In the genomic region with DNA sequence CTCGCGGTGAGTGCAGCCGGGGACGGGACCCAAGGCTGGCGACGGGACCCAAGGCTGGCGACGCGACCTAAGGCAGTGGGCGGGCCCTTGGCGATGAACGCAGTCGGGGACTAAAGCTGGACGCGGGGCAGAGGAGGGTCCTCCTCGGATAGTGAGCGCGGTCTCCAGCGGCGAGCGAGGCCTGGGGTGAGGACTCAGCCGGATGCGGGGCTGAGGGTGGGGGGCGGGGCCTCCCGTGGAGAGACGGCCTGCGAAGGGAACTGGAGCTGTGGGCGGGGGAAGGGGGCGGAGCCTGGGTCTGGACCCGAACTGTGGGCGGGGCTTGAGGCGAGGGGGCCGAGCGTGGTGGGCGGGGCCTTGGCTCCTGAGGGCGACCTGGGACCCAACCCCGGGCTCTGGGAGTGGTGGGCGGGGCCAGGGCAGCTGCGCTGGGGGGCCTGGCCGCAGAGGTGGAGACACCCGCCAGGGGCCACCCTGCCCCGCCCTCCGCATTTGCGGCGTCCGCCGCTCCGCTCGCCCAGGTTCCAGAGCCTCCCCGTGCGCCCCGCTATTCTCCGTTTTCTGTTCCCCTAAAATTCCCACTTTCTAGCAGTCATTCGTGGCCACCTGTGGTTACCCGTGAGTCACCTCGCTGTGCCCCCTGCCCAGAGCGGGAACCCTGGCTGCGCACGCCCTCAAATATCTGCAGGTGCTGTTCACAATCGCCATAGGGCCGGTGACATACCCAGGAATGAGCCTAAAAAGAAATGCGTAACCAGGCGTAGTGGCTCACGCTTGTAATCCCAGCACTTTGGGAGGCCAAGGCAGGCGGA, we compare ENCODE assay signal across 1 cellular context.
TF ChIP-seq lines count a peak whose summit lies in the region.

No MANE protein-coding gene starts in this region.

TF ChIP-seq in K562, 482 proteins besides CTCF, POLR2A, EP300 and RAD21 (continued from another document and continues in another):
- TF ChIP-seq, protein P1, sequence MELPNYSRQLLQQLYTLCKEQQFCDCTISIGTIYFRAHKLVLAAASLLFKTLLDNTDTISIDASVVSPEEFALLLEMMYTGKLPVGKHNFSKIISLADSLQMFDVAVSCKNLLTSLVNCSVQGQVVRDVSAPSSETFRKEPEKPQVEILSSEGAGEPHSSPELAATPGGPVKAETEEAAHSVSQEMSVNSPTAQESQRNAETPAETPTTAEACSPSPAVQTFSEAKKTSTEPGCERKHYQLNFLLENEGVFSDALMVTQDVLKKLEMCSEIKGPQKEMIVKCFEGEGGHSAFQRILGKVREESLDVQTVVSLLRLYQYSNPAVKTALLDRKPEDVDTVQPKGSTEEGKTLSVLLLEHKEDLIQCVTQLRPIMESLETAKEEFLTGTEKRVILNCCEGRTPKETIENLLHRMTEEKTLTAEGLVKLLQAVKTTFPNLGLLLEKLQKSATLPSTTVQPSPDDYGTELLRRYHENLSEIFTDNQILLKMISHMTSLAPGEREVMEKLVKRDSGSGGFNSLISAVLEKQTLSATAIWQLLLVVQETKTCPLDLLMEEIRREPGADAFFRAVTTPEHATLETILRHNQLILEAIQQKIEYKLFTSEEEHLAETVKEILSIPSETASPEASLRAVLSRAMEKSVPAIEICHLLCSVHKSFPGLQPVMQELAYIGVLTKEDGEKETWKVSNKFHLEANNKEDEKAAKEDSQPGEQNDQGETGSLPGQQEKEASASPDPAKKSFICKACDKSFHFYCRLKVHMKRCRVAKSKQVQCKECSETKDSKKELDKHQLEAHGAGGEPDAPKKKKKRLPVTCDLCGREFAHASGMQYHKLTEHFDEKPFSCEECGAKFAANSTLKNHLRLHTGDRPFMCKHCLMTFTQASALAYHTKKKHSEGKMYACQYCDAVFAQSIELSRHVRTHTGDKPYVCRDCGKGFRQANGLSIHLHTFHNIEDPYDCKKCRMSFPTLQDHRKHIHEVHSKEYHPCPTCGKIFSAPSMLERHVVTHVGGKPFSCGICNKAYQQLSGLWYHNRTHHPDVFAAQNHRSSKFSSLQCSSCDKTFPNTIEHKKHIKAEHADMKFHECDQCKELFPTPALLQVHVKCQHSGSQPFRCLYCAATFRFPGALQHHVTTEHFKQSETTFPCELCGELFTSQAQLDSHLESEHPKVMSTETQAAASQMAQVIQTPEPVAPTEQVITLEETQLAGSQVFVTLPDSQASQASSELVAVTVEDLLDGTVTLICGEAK (IDR thresholded peaks at IDR 0.05): peak; percentile 32; the same call in 1 of the 2 replicates
- TF ChIP-seq, protein P1 (CRISPR knock-in tag; IDR thresholded peaks at IDR 0.05): no peak
- no peak for TF ChIP-seq GABPB2 (CRISPR knock-in tag; conservative IDR thresholded peaks at IDR 0.05)
- TF ChIP-seq, protein P2, sequence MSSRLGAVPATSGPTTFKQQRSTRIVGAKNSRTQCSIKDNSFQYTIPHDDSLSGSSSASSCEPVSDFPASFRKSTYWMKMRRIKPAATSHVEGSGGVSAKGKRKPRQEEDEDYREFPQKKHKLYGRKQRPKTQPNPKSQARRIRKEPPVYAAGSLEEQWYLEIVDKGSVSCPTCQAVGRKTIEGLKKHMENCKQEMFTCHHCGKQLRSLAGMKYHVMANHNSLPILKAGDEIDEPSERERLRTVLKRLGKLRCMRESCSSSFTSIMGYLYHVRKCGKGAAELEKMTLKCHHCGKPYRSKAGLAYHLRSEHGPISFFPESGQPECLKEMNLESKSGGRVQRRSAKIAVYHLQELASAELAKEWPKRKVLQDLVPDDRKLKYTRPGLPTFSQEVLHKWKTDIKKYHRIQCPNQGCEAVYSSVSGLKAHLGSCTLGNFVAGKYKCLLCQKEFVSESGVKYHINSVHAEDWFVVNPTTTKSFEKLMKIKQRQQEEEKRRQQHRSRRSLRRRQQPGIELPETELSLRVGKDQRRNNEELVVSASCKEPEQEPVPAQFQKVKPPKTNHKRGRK (tag; IDR thresholded peaks at IDR 0.05): no peak
- TF ChIP-seq, protein P3, sequence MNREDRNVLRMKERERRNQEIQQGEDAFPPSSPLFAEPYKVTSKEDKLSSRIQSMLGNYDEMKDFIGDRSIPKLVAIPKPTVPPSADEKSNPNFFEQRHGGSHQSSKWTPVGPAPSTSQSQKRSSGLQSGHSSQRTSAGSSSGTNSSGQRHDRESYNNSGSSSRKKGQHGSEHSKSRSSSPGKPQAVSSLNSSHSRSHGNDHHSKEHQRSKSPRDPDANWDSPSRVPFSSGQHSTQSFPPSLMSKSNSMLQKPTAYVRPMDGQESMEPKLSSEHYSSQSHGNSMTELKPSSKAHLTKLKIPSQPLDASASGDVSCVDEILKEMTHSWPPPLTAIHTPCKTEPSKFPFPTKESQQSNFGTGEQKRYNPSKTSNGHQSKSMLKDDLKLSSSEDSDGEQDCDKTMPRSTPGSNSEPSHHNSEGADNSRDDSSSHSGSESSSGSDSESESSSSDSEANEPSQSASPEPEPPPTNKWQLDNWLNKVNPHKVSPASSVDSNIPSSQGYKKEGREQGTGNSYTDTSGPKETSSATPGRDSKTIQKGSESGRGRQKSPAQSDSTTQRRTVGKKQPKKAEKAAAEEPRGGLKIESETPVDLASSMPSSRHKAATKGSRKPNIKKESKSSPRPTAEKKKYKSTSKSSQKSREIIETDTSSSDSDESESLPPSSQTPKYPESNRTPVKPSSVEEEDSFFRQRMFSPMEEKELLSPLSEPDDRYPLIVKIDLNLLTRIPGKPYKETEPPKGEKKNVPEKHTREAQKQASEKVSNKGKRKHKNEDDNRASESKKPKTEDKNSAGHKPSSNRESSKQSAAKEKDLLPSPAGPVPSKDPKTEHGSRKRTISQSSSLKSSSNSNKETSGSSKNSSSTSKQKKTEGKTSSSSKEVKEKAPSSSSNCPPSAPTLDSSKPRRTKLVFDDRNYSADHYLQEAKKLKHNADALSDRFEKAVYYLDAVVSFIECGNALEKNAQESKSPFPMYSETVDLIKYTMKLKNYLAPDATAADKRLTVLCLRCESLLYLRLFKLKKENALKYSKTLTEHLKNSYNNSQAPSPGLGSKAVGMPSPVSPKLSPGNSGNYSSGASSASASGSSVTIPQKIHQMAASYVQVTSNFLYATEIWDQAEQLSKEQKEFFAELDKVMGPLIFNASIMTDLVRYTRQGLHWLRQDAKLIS (CRISPR knock-in tag; IDR thresholded peaks at IDR 0.05): peak; percentile 36; the same call in 1 of the 2 replicates
- TF ChIP-seq GATAD2A (IDR thresholded peaks at IDR 0.05): no peak
- no peak for TF ChIP-seq KLF10 (CRISPR knock-in tag; IDR thresholded peaks at IDR 0.05)
- TF ChIP-seq POLR3G (IDR thresholded peaks at IDR 0.05; ENCODE audit: extremely low read depth, insufficient read length, insufficient replicate concordance): no peak
- peak; percentile 25; the same call in 1 of the 2 replicates for TF ChIP-seq EGR1 (conservative IDR thresholded peaks at IDR 0.05)
- peak; percentile 82 to 83 for TF ChIP-seq NRF1 (conservative IDR thresholded peaks at IDR 0.05 in 1 of 2, IDR thresholded peaks at IDR 0.05 in 1 of 2)
- no peak for TF ChIP-seq SMARCE1 (IDR thresholded peaks at IDR 0.05)
- TF ChIP-seq, protein P4, sequence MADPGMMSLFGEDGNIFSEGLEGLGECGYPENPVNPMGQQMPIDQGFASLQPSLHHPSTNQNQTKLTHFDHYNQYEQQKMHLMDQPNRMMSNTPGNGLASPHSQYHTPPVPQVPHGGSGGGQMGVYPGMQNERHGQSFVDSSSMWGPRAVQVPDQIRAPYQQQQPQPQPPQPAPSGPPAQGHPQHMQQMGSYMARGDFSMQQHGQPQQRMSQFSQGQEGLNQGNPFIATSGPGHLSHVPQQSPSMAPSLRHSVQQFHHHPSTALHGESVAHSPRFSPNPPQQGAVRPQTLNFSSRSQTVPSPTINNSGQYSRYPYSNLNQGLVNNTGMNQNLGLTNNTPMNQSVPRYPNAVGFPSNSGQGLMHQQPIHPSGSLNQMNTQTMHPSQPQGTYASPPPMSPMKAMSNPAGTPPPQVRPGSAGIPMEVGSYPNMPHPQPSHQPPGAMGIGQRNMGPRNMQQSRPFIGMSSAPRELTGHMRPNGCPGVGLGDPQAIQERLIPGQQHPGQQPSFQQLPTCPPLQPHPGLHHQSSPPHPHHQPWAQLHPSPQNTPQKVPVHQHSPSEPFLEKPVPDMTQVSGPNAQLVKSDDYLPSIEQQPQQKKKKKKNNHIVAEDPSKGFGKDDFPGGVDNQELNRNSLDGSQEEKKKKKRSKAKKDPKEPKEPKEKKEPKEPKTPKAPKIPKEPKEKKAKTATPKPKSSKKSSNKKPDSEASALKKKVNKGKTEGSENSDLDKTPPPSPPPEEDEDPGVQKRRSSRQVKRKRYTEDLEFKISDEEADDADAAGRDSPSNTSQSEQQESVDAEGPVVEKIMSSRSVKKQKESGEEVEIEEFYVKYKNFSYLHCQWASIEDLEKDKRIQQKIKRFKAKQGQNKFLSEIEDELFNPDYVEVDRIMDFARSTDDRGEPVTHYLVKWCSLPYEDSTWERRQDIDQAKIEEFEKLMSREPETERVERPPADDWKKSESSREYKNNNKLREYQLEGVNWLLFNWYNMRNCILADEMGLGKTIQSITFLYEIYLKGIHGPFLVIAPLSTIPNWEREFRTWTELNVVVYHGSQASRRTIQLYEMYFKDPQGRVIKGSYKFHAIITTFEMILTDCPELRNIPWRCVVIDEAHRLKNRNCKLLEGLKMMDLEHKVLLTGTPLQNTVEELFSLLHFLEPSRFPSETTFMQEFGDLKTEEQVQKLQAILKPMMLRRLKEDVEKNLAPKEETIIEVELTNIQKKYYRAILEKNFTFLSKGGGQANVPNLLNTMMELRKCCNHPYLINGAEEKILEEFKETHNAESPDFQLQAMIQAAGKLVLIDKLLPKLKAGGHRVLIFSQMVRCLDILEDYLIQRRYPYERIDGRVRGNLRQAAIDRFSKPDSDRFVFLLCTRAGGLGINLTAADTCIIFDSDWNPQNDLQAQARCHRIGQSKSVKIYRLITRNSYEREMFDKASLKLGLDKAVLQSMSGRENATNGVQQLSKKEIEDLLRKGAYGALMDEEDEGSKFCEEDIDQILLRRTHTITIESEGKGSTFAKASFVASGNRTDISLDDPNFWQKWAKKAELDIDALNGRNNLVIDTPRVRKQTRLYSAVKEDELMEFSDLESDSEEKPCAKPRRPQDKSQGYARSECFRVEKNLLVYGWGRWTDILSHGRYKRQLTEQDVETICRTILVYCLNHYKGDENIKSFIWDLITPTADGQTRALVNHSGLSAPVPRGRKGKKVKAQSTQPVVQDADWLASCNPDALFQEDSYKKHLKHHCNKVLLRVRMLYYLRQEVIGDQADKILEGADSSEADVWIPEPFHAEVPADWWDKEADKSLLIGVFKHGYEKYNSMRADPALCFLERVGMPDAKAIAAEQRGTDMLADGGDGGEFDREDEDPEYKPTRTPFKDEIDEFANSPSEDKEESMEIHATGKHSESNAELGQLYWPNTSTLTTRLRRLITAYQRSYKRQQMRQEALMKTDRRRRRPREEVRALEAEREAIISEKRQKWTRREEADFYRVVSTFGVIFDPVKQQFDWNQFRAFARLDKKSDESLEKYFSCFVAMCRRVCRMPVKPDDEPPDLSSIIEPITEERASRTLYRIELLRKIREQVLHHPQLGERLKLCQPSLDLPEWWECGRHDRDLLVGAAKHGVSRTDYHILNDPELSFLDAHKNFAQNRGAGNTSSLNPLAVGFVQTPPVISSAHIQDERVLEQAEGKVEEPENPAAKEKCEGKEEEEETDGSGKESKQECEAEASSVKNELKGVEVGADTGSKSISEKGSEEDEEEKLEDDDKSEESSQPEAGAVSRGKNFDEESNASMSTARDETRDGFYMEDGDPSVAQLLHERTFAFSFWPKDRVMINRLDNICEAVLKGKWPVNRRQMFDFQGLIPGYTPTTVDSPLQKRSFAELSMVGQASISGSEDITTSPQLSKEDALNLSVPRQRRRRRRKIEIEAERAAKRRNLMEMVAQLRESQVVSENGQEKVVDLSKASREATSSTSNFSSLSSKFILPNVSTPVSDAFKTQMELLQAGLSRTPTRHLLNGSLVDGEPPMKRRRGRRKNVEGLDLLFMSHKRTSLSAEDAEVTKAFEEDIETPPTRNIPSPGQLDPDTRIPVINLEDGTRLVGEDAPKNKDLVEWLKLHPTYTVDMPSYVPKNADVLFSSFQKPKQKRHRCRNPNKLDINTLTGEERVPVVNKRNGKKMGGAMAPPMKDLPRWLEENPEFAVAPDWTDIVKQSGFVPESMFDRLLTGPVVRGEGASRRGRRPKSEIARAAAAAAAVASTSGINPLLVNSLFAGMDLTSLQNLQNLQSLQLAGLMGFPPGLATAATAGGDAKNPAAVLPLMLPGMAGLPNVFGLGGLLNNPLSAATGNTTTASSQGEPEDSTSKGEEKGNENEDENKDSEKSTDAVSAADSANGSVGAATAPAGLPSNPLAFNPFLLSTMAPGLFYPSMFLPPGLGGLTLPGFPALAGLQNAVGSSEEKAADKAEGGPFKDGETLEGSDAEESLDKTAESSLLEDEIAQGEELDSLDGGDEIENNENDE (IDR thresholded peaks at IDR 0.05; ENCODE audit: low read depth, low read length): no peak
- no peak for TF ChIP-seq SRSF7 (optimal IDR thresholded peaks at IDR 0.05; ENCODE audit: low read depth, low read length)
- TF ChIP-seq MTA1 (IDR thresholded peaks at IDR 0.05; ENCODE audit: borderline replicate concordance): peak; percentile 26; the same call in 1 of the 2 replicates
- TF ChIP-seq, protein P5, sequence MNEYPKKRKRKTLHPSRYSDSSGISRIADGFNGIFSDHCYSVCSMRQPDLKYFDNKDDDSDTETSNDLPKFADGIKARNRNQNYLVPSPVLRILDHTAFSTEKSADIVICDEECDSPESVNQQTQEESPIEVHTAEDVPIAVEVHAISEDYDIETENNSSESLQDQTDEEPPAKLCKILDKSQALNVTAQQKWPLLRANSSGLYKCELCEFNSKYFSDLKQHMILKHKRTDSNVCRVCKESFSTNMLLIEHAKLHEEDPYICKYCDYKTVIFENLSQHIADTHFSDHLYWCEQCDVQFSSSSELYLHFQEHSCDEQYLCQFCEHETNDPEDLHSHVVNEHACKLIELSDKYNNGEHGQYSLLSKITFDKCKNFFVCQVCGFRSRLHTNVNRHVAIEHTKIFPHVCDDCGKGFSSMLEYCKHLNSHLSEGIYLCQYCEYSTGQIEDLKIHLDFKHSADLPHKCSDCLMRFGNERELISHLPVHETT (CRISPR knock-in tag; conservative IDR thresholded peaks at IDR 0.05 in 1 of 2, IDR thresholded peaks at IDR 0.05 in 1 of 2): no peak; a peak in 1 of 4 replicates
- TF ChIP-seq, protein P6, sequence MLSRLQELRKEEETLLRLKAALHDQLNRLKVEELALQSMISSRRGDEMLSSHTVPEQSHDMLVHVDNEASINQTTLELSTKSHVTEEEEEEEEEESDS (CRISPR knock-in tag; IDR thresholded peaks at IDR 0.05): no peak
